9 cellular contexts compared by ENCODE assay signal in the genomic region with DNA sequence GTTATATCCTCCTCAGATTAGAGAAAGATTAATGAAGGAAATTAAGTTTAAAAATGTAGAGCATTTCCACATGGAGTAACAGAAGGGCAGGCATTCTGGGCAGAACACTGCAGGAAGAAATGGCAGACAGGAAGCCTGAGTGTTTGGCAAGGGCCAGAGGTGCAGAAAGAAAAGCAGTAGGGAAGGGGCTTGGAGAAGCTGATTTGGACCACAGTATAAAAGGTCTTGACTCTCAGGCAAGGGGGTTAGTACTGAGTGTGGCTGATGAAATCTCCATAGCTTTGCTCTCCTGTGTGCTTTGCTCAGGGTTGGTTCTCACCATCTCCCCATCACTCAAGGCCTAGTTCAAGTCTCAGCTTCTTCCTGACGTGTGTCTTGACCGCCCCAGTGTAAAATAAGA.
DNase-seq lines count a peak whose midpoint lies in the region; ATAC-seq, FAIRE-seq and TF ChIP-seq lines count a peak whose summit lies in the region.
"Had no signal": no experiment of that assay in that cellular context is flagged by ENCODE, and none has a peak within 500 bp of the region (broad histone marks: within the 10 kb centered on the region; RNA-seq: fewer than 3 reads in every experiment).

No MANE protein-coding gene starts in this region.

- peak overlapping the region; percentile 87; the same call in 1 of the 2 replicates for H2AK5ac ChIP-seq in IMR-90 (ENCODE audit: low read depth, low read length)

- POLR2A ChIA-PET in AG04450 (lab: Yijun Ruan, JAX) (no interaction called here), IMR-90 (lab: Charles Lee; ENCODE audit: unreplicated experiment) (no interaction called here), GM12878 (lab: Charles Lee) (interaction anchor here (0.5 to 1.0 kb wide), 3 partner anchors 9 to 477 kb away, joined by 3 read pairs; no protein-coding TSS in a partner anchor)
- POLR2A ChIA-PET in naive thymus-derived CD8-positive, alpha-beta T cell (lab: Charles Lee) = no interaction called here

- in situ Hi-C loops in IMR-90 (cut with MboI; ENCODE audit: low sequenced_read_pairs) (no loop called here), GM12878 (cut with MboI) (no loop called here)

- no peak for TF ChIP-seq CTCF in AG04450 (IDR thresholded peaks at IDR 0.05; ENCODE audit: low read depth, low read length)
- no peak for TF ChIP-seq CTCF in IMR-90 (conservative IDR thresholded peaks at IDR 0.05; ENCODE audit: low read depth, low read length)
- no peak for TF ChIP-seq CTCF in GM12878 (IDR thresholded peaks at IDR 0.05 in 2 of 3, conservative IDR thresholded peaks at IDR 0.05 in 1 of 3; ENCODE audit: control insufficient read depth in 2 of 3, extremely low read depth in 1 of 3, insufficient read depth in 1 of 3, low read depth in 3 of 3, low read length in 3 of 3)
- TF ChIP-seq CTCF in lower leg skin (IDR thresholded peaks at IDR 0.05) = no peak

- H3K4me3 Mint-ChIP-seq in naive thymus-derived CD8-positive, alpha-beta T cell = peak overlapping the region in 5 of 10 donors; percentile 23 to 82 (median 52)

- H2BK15ac ChIP-seq in IMR-90 (ENCODE audit: low read depth, low read length) = peak overlapping the region; percentile 56; the same call in 1 of the 3 replicates

- peak overlapping the region in 8 of 10 donors; percentile 4 to 89 (median 43) for H3K27ac Mint-ChIP-seq in naive thymus-derived CD8-positive, alpha-beta T cell

- TF ChIP-seq EP300 in GM12878 (IDR thresholded peaks at IDR 0.05; ENCODE audit: borderline replicate concordance in 1 of 2, control insufficient read depth in 1 of 2, low read depth in 2 of 2, low read length in 2 of 2) = no peak

- no peak overlapping the region; the same call in 1 of the 2 replicates for H3K56ac ChIP-seq in IMR-90 (ENCODE audit: extremely low read depth, insufficient read depth, low read length)

- H3K9me3 Mint-ChIP-seq in naive thymus-derived CD8-positive, alpha-beta T cell = no peaks in the 10 kb centered on the region

- H2BK20ac ChIP-seq in IMR-90 (ENCODE audit: low read depth, low read length) = peak overlapping the region; percentile 80; the same call in 1 of the 2 replicates

- H3K79me1 ChIP-seq in IMR-90 (ENCODE audit: low read depth in 1 of 2, low read length in 2 of 2) = peaks cover 31 to 71% of the 10 kb centered on the region in 2 experiments

- peaks cover 18% of the 10 kb centered on the region for H3K9me1 ChIP-seq in IMR-90 (ENCODE audit: insufficient read depth, low read length)

- no peak for TF ChIP-seq RAD21 in IMR-90 (IDR thresholded peaks at IDR 0.05; ENCODE audit: low read length)
- no peak for TF ChIP-seq RAD21 in GM12878 (IDR thresholded peaks at IDR 0.05; ENCODE audit: insufficient read depth, low read depth, low read length)

- H3K27ac ChIP-seq in AG04450 (ENCODE audit: low read depth, low read length) = peak overlapping the region; percentile 90
- H3K27ac ChIP-seq in IMR-90 (ENCODE audit: insufficient read depth, low read length) = peak overlapping the region; percentile 60; the same call in 1 of the 2 replicates
- peak overlapping the region; percentile 87 for H3K27ac ChIP-seq in GM12878 (ENCODE audit: control insufficient read depth, insufficient read depth)

- intact Hi-C loops in IMR-90 (cut with micrococcal nuclease) = no loop called here
- intact Hi-C loops in GM12878 (cut with micrococcal nuclease; ENCODE audit: unreplicated experiment) = loop anchor here (10.0 kb wide), 1 partner anchor 327 kb away; no protein-coding TSS in a partner anchor
- intact Hi-C loops in posterior cingulate gyrus (cut with DNase I) = no loop called here
- intact Hi-C loops in lower leg skin (cut with DNase I; ENCODE audit: low total_unique reads) = no loop called here

- SMC1A ChIA-PET in GM12878 (lab: Charles Lee; ENCODE audit: uncharacterized antibody, unreplicated experiment) = interaction anchor here (1.0 to 3.8 kb wide), 4 partner anchors 23 to 46 kb away, joined by 3 to 29 read pairs (median 5); no protein-coding TSS in a partner anchor

- DNase-seq in AG04450 (ENCODE audit: low read depth, low spot score) = no peak
- no peak for DNase-seq in IMR-90
- DNase-seq in GM12878 (ENCODE audit: low read depth, low spot score) = no peak
- no peak for DNase-seq in naive thymus-derived CD8-positive, alpha-beta T cell
- no peak for DNase-seq in NCI-H2196 (lab: John Stamatoyannopoulos, UW; ENCODE audit: unreplicated experiment)
- no peak for DNase-seq in posterior cingulate gyrus
- DNase-seq in lower leg skin (ENCODE audit: low spot score in 2 of 2) = no peak

- no peak overlapping the region for H2AK9ac ChIP-seq in IMR-90 (replicated peaks; ENCODE audit: low read depth, low read length, poor library complexity)

- peak overlapping the region; percentile 65 for H3K4ac ChIP-seq in IMR-90 (ENCODE audit: low read depth, low read length)

- H3K23ac ChIP-seq in IMR-90 (ENCODE audit: low read depth, low read length) = peak overlapping the region; percentile 78; the same call in 1 of the 2 replicates

- CTCF ChIA-PET in AG04450 (lab: Charles Lee) = interaction anchor here (1.6 kb wide), 1 partner anchor 163 kb away, joined by 3 read pairs; no protein-coding TSS in a partner anchor
- CTCF ChIA-PET in IMR-90 (lab: Yijun Ruan, JAX) = no interaction called here
- CTCF ChIA-PET in GM12878 (lab: Yijun Ruan, JAX) = interaction anchor here (0.9 to 2.1 kb wide), 3 partner anchors 11 to 367 kb away, joined by 3 to 7 read pairs (median 5); no protein-coding TSS in a partner anchor

- H3K27me3 Mint-ChIP-seq in naive thymus-derived CD8-positive, alpha-beta T cell = no peaks in the 10 kb centered on the region

- H3K9ac ChIP-seq in IMR-90 (ENCODE audit: low read depth, low read length) = no peak overlapping the region; the same call in 1 of the 2 replicates
- H3K9ac ChIP-seq in GM12878 (ENCODE audit: control insufficient read depth, insufficient read depth, low read length) = no peak overlapping the region

- H2BK120ac ChIP-seq in IMR-90 (ENCODE audit: low read depth, low read length) = peak overlapping the region; percentile 71

- H3K9me3 ChIP-seq in AG04450 (ENCODE audit: control insufficient read depth, insufficient read depth, low read length) (no peaks in the 10 kb centered on the region), IMR-90 (ENCODE audit: control insufficient read depth, insufficient read depth, low read length) (no peaks in the 10 kb centered on the region), GM12878 (replicated peaks; ENCODE audit: control insufficient read depth, insufficient read depth, low read length) (no peaks in the 10 kb centered on the region; the same call in 1 of the 3 replicates)

- dilution Hi-C loops in IMR-90 (cut with HindIII; ENCODE audit: low sequenced_read_pairs, unreplicated experiment) = no loop called here

- H3K4me1 ChIP-seq in IMR-90 (ENCODE audit: control insufficient read depth, insufficient read depth, low read length) = peaks cover 25% of the 10 kb centered on the region
- peaks cover 48% of the 10 kb centered on the region for H3K4me1 ChIP-seq in GM12878 (ENCODE audit: control insufficient read depth, insufficient read depth, low read length)

- peaks cover 13% of the 10 kb centered on the region for H3K79me2 ChIP-seq in GM12878 (ENCODE audit: control insufficient read depth, insufficient read depth, low read length)

- peaks cover 26% of the 10 kb centered on the region; the same call in 1 of the 2 replicates for H4K20me1 ChIP-seq in IMR-90 (ENCODE audit: insufficient read depth, low read length)
- H4K20me1 ChIP-seq in GM12878 (ENCODE audit: control insufficient read depth, insufficient read depth) = no peaks in the 10 kb centered on the region

- WGBS in IMR-90 (ENCODE audit: extremely low coverage in 2 of 2, insufficient read length in 1 of 2), 2 experiments = no CpG with 5 or more reads among the region's 2 CpGs
- WGBS in GM12878 (ENCODE audit: insufficient coverage, insufficient replicate concordance, low lambda C conversion rate, missing lambda C conversion rate) = 96% methylated on average over 2 of the region's 2 CpGs
- WGBS in lower leg skin, 2 donors = 98 to 99% methylated on average over 2 of the region's 2 CpGs

- H3K36me3 ChIP-seq in IMR-90 (ENCODE audit: control insufficient read depth, insufficient read depth, low read length) (peaks cover 28% of the 10 kb centered on the region), GM12878 (ENCODE audit: control insufficient read depth in 2 of 2, insufficient read depth in 2 of 2, low read length in 1 of 2) (peaks cover 0 to 3% of the 10 kb centered on the region in 2 experiments; a peak in 3 of 4 replicates)

- H3K4me2 ChIP-seq in IMR-90 (ENCODE audit: low read depth, low read length) (no peak overlapping the region; the same call in 1 of the 2 replicates), GM12878 (ENCODE audit: control insufficient read depth, insufficient read depth) (peak overlapping the region; percentile 90)

- peak overlapping the region; percentile 19; the same call in 1 of the 2 replicates for H4K5ac ChIP-seq in IMR-90 (ENCODE audit: low read depth, low read length)

- TF ChIP-seq POLR2A in IMR-90 (IDR thresholded peaks at IDR 0.05; ENCODE audit: low read depth, low read length) (no peak), GM12878 (IDR thresholded peaks at IDR 0.05; ENCODE audit: low read depth, low read length) (no peak), lower leg skin (IDR thresholded peaks at IDR 0.05) (no peak)

- H3K18ac ChIP-seq in IMR-90 (ENCODE audit: low read depth, low read length) = peak overlapping the region; percentile 54

- BruUV-seq in IMR-90 (replicated peaks; lab: Mats Ljungman, UMichigan) (no TSS peak), GM12878 (replicated peaks; lab: Mats Ljungman, UMichigan) (no TSS peak)

- ATAC-seq in IMR-90 (ENCODE audit: low read depth) (no peak), GM12878 (peak; percentile 8), GM19467 (IDR thresholded peaks at IDR 0.05; ENCODE audit: unreplicated experiment) (no peak)
- ATAC-seq in naive thymus-derived CD8-positive, alpha-beta T cell = no peak

- peak overlapping the region; percentile 30 for H3K14ac ChIP-seq in IMR-90 (replicated peaks; ENCODE audit: low read depth, low read length)

- H3K27me3 ChIP-seq in AG04450 (ENCODE audit: control insufficient read depth, insufficient read depth, low read length) = no peaks in the 10 kb centered on the region
- no peaks in the 10 kb centered on the region for H3K27me3 ChIP-seq in IMR-90 (ENCODE audit: control insufficient read depth, insufficient read depth, low read length)
- no peaks in the 10 kb centered on the region for H3K27me3 ChIP-seq in GM12878 (replicated peaks in 1 of 2; ENCODE audit: control insufficient read depth in 2 of 2, insufficient read depth in 2 of 2, low read length in 1 of 2)

- H3K4me3 ChIP-seq in AG04450 (ENCODE audit: low read depth, low read length) = no peak overlapping the region
- H3K4me3 ChIP-seq in IMR-90 (ENCODE audit: insufficient read depth, low read depth, low read length) = no peak overlapping the region
- no peak overlapping the region for H3K4me3 ChIP-seq in GM12878
- no peak overlapping the region for H3K4me3 ChIP-seq in lower leg skin (ENCODE audit: low read depth, poor library complexity, severe bottlenecking)
- H3K4me3 ChIP-seq: skin epidermis had no signal

- RAD21 ChIA-PET in GM12878 (lab: Charles Lee; ENCODE audit: unreplicated experiment) = interaction anchor here (1.0 to 1.9 kb wide), 4 partner anchors 22 to 41 kb away, joined by 3 to 7 read pairs (median 4); no protein-coding TSS in a partner anchor

- H2BK5ac ChIP-seq in IMR-90 (ENCODE audit: low read depth, low read length, poor library complexity, severe bottlenecking) = peak overlapping the region; percentile 93

- no peak overlapping the region for H2AFZ ChIP-seq in IMR-90 (replicated peaks; ENCODE audit: low read length, poor library complexity)
- no peak overlapping the region for H2AFZ ChIP-seq in GM12878 (ENCODE audit: control insufficient read depth, low read depth, low read length)

- FAIRE-seq in GM12878 (lab: Jason Lieb, UNC) = no peak

- H3K36me3 Mint-ChIP-seq in naive thymus-derived CD8-positive, alpha-beta T cell = peaks cover 4 to 20% (median 7%) of the 10 kb centered on the region in 3 donors

- H3K4me1 Mint-ChIP-seq in naive thymus-derived CD8-positive, alpha-beta T cell = peaks cover 31 to 60% (median 54%) of the 10 kb centered on the region in 4 donors

- peak overlapping the region; percentile 74 for H4K91ac ChIP-seq in IMR-90 (ENCODE audit: insufficient read depth, low read depth, low read length)

- peak overlapping the region; percentile 13 to 80; a peak in 3 of 4 replicates for H4K8ac ChIP-seq in IMR-90 (ENCODE audit: low read depth in 2 of 2, low read length in 2 of 2)
